Comparison of ENCODE assay signal across 14 cellular contexts in the genomic region with DNA sequence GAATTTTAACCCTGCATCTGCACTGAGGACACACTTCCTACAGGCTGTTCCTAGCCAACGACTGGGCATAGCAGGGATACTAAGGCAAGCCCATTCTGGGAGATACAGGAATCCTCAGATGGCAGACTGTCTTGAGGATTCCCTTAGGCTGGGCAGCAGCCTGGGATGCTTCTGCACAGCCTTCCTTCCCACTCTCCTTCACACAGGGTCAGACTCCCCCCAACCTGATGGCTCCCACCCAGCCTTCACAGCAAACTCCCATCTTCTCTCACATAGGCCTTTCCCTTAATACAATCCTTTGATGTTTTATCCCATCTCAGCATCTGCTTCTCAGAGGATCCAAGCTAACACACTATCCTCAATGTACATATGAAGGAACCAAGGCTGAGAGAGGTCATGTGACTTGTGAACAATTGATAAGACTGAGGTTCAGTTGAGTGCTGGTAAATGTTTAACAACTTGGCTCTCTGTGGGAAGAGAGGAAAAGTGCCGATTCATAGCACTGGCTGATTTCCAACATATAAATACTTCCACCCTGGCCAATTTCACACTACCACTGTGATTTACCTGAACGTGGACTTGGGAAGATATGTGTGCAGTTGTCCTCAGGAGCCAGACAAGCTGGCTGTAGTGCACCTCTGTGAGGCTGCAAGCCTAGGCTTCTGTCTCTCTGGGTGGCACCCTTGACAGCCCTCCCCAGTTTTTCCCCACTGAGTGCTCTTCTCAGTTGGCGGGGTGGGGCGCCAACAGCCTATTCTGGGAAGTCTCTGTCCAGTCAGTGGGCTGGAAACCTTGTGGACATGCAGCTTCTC.
DNase-seq lines count a peak whose midpoint lies in the region; ATAC-seq and TF ChIP-seq lines count a peak whose summit lies in the region.
"Had no signal": no experiment of that assay in that cellular context is flagged by ENCODE, and none has a peak within 500 bp of the region (broad histone marks: within the 10 kb centered on the region; RNA-seq: fewer than 3 reads in every experiment).

No MANE protein-coding gene starts in this region.

- no peaks in the 10 kb centered on the region for H3K27me3 Mint-ChIP-seq in chondrocyte (ENCODE audit: low read depth)

- peaks cover 16% of the 10 kb centered on the region for H3K4me1 Mint-ChIP-seq in chondrocyte (ENCODE audit: low read depth)
- H3K4me1 Mint-ChIP-seq: immature natural killer cell; stimulated activated effector memory CD8-positive, alpha-beta T cell treated with anti-CD3 and anti-CD28 coated beads, Interleukin-12 subunit alpha, Interleukin-12 subunit beta, amount 100 ng/mL, for 72 hours had no signal

- H3K4me3 Mint-ChIP-seq in chondrocyte (ENCODE audit: unreplicated experiment), result no peak overlapping the region
- H3K4me3 Mint-ChIP-seq: activated naive CD4-positive, alpha-beta T cell treated with anti-CD3 and anti-CD28 coated beads for 36 hours; immature natural killer cell; stimulated activated effector memory CD8-positive, alpha-beta T cell treated with anti-CD3 and anti-CD28 coated beads, Interleukin-12 subunit alpha, Interleukin-12 subunit beta, amount 100 ng/mL, for 72 hours had no signal

- peaks cover 5% of the 10 kb centered on the region for H3K9me3 Mint-ChIP-seq in chondrocyte (ENCODE audit: low read depth)
- H3K9me3 Mint-ChIP-seq: activated naive CD4-positive, alpha-beta T cell treated with anti-CD3 and anti-CD28 coated beads for 36 hours; stimulated activated effector memory CD8-positive, alpha-beta T cell treated with anti-CD3 and anti-CD28 coated beads, Interleukin-12 subunit alpha, Interleukin-12 subunit beta, amount 100 ng/mL, for 72 hours had no signal

- in situ Hi-C loops in ACHN (cut with HindIII; ENCODE audit: low pct_ligation_motif_present, low pct_unique_long_range_greater_than_20kb, low sequenced_read_pairs), result no loop called here

- peaks cover 1% of the 10 kb centered on the region for H3K36me3 Mint-ChIP-seq in chondrocyte (ENCODE audit: low read depth)
- H3K36me3 Mint-ChIP-seq: stimulated activated effector memory CD8-positive, alpha-beta T cell treated with anti-CD3 and anti-CD28 coated beads, Interleukin-12 subunit alpha, Interleukin-12 subunit beta, amount 100 ng/mL, for 72 hours had no signal

- DNase-seq in ACHN (peak; percentile 71), HK-2 (ENCODE audit: unreplicated experiment) (peak; percentile 34), chondrocyte (ENCODE audit: low spot score) (no peak), kidney tubule cell (ENCODE audit: low spot score) (peak; percentile 83), RKO (ENCODE audit: low spot score) (no peak), Right ventricle myocardium superior (no peak)
- DNase-seq: activated naive CD4-positive, alpha-beta T cell treated with anti-CD3 and anti-CD28 coated beads for 36 hours; immature natural killer cell; NCI-H524; psoas muscle; stimulated activated CD4-positive, alpha-beta T cell treated with anti-CD3 and anti-CD28 coated beads, Interleukin-2, amount 100 ng/mL, for 24 hours had no signal

- peak overlapping the region; percentile 1 for H3K27ac Mint-ChIP-seq in chondrocyte (ENCODE audit: unreplicated experiment)
- H3K27ac Mint-ChIP-seq: activated naive CD4-positive, alpha-beta T cell treated with anti-CD3 and anti-CD28 coated beads for 36 hours; immature natural killer cell; stimulated activated effector memory CD8-positive, alpha-beta T cell treated with anti-CD3 and anti-CD28 coated beads, Interleukin-12 subunit alpha, Interleukin-12 subunit beta, amount 100 ng/mL, for 72 hours had no signal

- ATAC-seq in GM19351 (IDR thresholded peaks at IDR 0.05; ENCODE audit: unreplicated experiment) (no peak), Right ventricle myocardium superior (ENCODE audit: poor library complexity) (no peak), HG03565 (IDR thresholded peaks at IDR 0.05; ENCODE audit: unreplicated experiment) (no peak)
- ATAC-seq: psoas muscle; stimulated activated effector memory CD8-positive, alpha-beta T cell treated with anti-CD3 and anti-CD28 coated beads, Interleukin-12 subunit alpha, Interleukin-12 subunit beta, amount 100 ng/mL, for 72 hours had no signal

- intact Hi-C loops in Right ventricle myocardium superior (cut with DNase I), result no loop called here

- no peak for TF ChIP-seq CTCF in chondrocyte (IDR thresholded peaks at IDR 0.05)

Comparison
In these comparisons a context has a peak if more than half of its experiments do, and no peak if none do; other contexts are left out.
1. DNase-seq: peak in ACHN (single experiment), HK-2 (single experiment) and kidney tubule cell (single experiment); none in chondrocyte (single experiment), RKO (single experiment) and Right ventricle myocardium superior (single experiment).